Comparison of ENCODE assay signal across 1 cellular context in genomic region chr2:38685116-38685735, GRCh38.
A peak's percentile ranks its signal among the peaks of the same experiment; 100 is the strongest.
TF ChIP-seq lines count a peak whose summit lies in the region.

No MANE protein-coding gene starts in this region.

TF ChIP-seq in HepG2, 621 proteins besides CTCF, POLR2A, EP300 and RAD21 (continued from another document and continues in another):
- peak; percentile 58; the same call in 1 of the 2 replicates for TF ChIP-seq ZNF670 (CRISPR knock-in tag; IDR thresholded peaks at IDR 0.05; ENCODE audit: borderline replicate concordance)
- no peak for TF ChIP-seq TBX3 (IDR thresholded peaks at IDR 0.05; ENCODE audit: borderline replicate concordance)
- TF ChIP-seq NFATC3 (CRISPR knock-in tag; IDR thresholded peaks at IDR 0.05), result no peak
- TF ChIP-seq ATF7-NPFF (CRISPR knock-in tag; IDR thresholded peaks at IDR 0.05; ENCODE audit: low read depth), result no peak
- TF ChIP-seq ZNF782 (CRISPR knock-in tag; IDR thresholded peaks at IDR 0.05; ENCODE audit: borderline replicate concordance), result no peak
- TF ChIP-seq U2AF2 (IDR thresholded peaks at IDR 0.05; ENCODE audit: low read depth, low read length), result no peak
- TF ChIP-seq ZNF713 (CRISPR knock-in tag; IDR thresholded peaks at IDR 0.05), result no peak
- TF ChIP-seq ZNF746 (CRISPR knock-in tag; IDR thresholded peaks at IDR 0.05), result no peak
- no peak for TF ChIP-seq IKZF4 (CRISPR knock-in tag; IDR thresholded peaks at IDR 0.05; ENCODE audit: borderline replicate concordance, low read depth, not compliant biosample characterization)
- no peak for TF ChIP-seq ZNF253 (CRISPR knock-in tag; IDR thresholded peaks at IDR 0.05; ENCODE audit: borderline replicate concordance)
- TF ChIP-seq FOXC1 (CRISPR knock-in tag; IDR thresholded peaks at IDR 0.05; ENCODE audit: borderline replicate concordance), result no peak; the same call in 1 of the 2 replicates
- no peak for TF ChIP-seq HHEX (CRISPR knock-in tag; IDR thresholded peaks at IDR 0.05)
- no peak for TF ChIP-seq JDP2 (CRISPR knock-in tag; IDR thresholded peaks at IDR 0.05; ENCODE audit: borderline replicate concordance)
- TF ChIP-seq ASH2L (IDR thresholded peaks at IDR 0.05; ENCODE audit: insufficient read length, low read depth, low read length), result peak; percentile 43
- peak; percentile 70 for TF ChIP-seq PHF21A (CRISPR knock-in tag; IDR thresholded peaks at IDR 0.05)
- no peak for TF ChIP-seq BCL3 (CRISPR knock-in tag; IDR thresholded peaks at IDR 0.05)
- TF ChIP-seq ZNF552 (CRISPR knock-in tag; IDR thresholded peaks at IDR 0.05; ENCODE audit: borderline replicate concordance), result no peak
- no peak; the same call in 1 of the 2 replicates for TF ChIP-seq BCL6 (CRISPR knock-in tag; IDR thresholded peaks at IDR 0.05)
- no peak for TF ChIP-seq ZNF142 (CRISPR knock-in tag; IDR thresholded peaks at IDR 0.05)
- no peak for TF ChIP-seq ZNF619 (CRISPR knock-in tag; IDR thresholded peaks at IDR 0.05)
- TF ChIP-seq SOX13 (IDR thresholded peaks at IDR 0.05), result peak; percentile 73; the same call in 1 of the 2 replicates
- peak in 1 of 2 experiments; percentile 76; a peak in 2 of 4 replicates for TF ChIP-seq SOX13 (CRISPR knock-in tag; conservative IDR thresholded peaks at IDR 0.05 in 1 of 2, IDR thresholded peaks at IDR 0.05 in 1 of 2)
- no peak; the same call in 1 of the 2 replicates for TF ChIP-seq SIX4 (CRISPR knock-in tag; IDR thresholded peaks at IDR 0.05)
- TF ChIP-seq ZMYM2 (CRISPR knock-in tag; IDR thresholded peaks at IDR 0.05), result 0 out of 2 replicates have a peak, but pooled peaks have one; percentile 40
- TF ChIP-seq ZSCAN29 (CRISPR knock-in tag; conservative IDR thresholded peaks at IDR 0.05), result no peak
- TF ChIP-seq NCOA1 (CRISPR knock-in tag; IDR thresholded peaks at IDR 0.05), result no peak
- no peak for TF ChIP-seq ZNF510 (CRISPR knock-in tag; IDR thresholded peaks at IDR 0.05; ENCODE audit: low read depth)
- TF ChIP-seq DMTF1 (CRISPR knock-in tag; IDR thresholded peaks at IDR 0.05), result no peak
- no peak for TF ChIP-seq ZNF10 (CRISPR knock-in tag; IDR thresholded peaks at IDR 0.05; ENCODE audit: borderline replicate concordance, low read depth)
- TF ChIP-seq RFX1 (IDR thresholded peaks at IDR 0.05), result no peak
- no peak for TF ChIP-seq KAT7 (CRISPR knock-in tag; IDR thresholded peaks at IDR 0.05; ENCODE audit: borderline replicate concordance)
- no peak for TF ChIP-seq ZSCAN20 (CRISPR knock-in tag; IDR thresholded peaks at IDR 0.05; ENCODE audit: borderline replicate concordance)
- no peak for TF ChIP-seq MXD3 (CRISPR knock-in tag; IDR thresholded peaks at IDR 0.05)
- no peak for TF ChIP-seq MAZ (IDR thresholded peaks at IDR 0.05; ENCODE audit: borderline replicate concordance, low read depth, low read length)
- 0 out of 2 replicates have a peak, but pooled peaks have one; percentile 47 for TF ChIP-seq MAZ (CRISPR knock-in tag; IDR thresholded peaks at IDR 0.05; ENCODE audit: low read depth)
- TF ChIP-seq ARHGAP35 (CRISPR knock-in tag; IDR thresholded peaks at IDR 0.05; ENCODE audit: borderline replicate concordance), result no peak
- TF ChIP-seq KLF13 (CRISPR knock-in tag; IDR thresholded peaks at IDR 0.05), result no peak
- no peak for TF ChIP-seq USF2 (IDR thresholded peaks at IDR 0.05; ENCODE audit: low read depth, low read length)
- TF ChIP-seq USF2 (CRISPR knock-in tag; IDR thresholded peaks at IDR 0.05; ENCODE audit: borderline replicate concordance), result no peak
- 0 out of 2 replicates have a peak, but pooled peaks have one; percentile 12 for TF ChIP-seq GMEB2 (CRISPR knock-in tag; IDR thresholded peaks at IDR 0.05; ENCODE audit: low read depth)
- TF ChIP-seq ZNF709 (CRISPR knock-in tag; IDR thresholded peaks at IDR 0.05), result no peak
- no peak for TF ChIP-seq PBX3 (CRISPR knock-in tag; IDR thresholded peaks at IDR 0.05; ENCODE audit: borderline replicate concordance)
- no peak for TF ChIP-seq EHMT2 (IDR thresholded peaks at IDR 0.05; ENCODE audit: borderline replicate concordance, low read depth, low read length)
- TF ChIP-seq EED (CRISPR knock-in tag; IDR thresholded peaks at IDR 0.05), result no peak
- no peak for TF ChIP-seq TRIM24 (CRISPR knock-in tag; IDR thresholded peaks at IDR 0.05)
- no peak; the same call in 1 of the 2 replicates for TF ChIP-seq ZNF460 (CRISPR knock-in tag; IDR thresholded peaks at IDR 0.05; ENCODE audit: borderline replicate concordance)
- no peak for TF ChIP-seq ZSCAN30 (CRISPR knock-in tag; IDR thresholded peaks at IDR 0.05)
- no peak for TF ChIP-seq ZSCAN9 (CRISPR knock-in tag; IDR thresholded peaks at IDR 0.05; ENCODE audit: borderline replicate concordance)
- TF ChIP-seq GABPA (IDR thresholded peaks at IDR 0.05; ENCODE audit: low read depth, low read length), result no peak
- TF ChIP-seq GABPA (CRISPR knock-in tag; IDR thresholded peaks at IDR 0.05; ENCODE audit: low read depth), result peak; percentile 40; the same call in 1 of the 2 replicates
- TF ChIP-seq ZNF660 (CRISPR knock-in tag; IDR thresholded peaks at IDR 0.05; ENCODE audit: borderline replicate concordance, low read depth), result no peak
- no peak for TF ChIP-seq ZNF333 (CRISPR knock-in tag; IDR thresholded peaks at IDR 0.05; ENCODE audit: borderline replicate concordance)
- peak; percentile 34; the same call in 1 of the 2 replicates for TF ChIP-seq KDM2A (CRISPR knock-in tag; IDR thresholded peaks at IDR 0.05; ENCODE audit: borderline replicate concordance, low read depth)
- TF ChIP-seq SALL1 (CRISPR knock-in tag; IDR thresholded peaks at IDR 0.05), result peak; percentile 48; the same call in 1 of the 2 replicates
- TF ChIP-seq HNRNPLL (IDR thresholded peaks at IDR 0.05; ENCODE audit: low read depth, low read length, poor library complexity, severe bottlenecking), result no peak
- no peak for TF ChIP-seq GPBP1L1 (CRISPR knock-in tag; IDR thresholded peaks at IDR 0.05)
- no peak for TF ChIP-seq ATF1 (CRISPR knock-in tag; IDR thresholded peaks at IDR 0.05)
